9 cellular contexts compared by ENCODE assay signal in genomic region chr13:91621161-91621560, GRCh38.
"Had no signal": no experiment of that assay in that cellular context is flagged by ENCODE, and none has a peak within 500 bp of the region (broad histone marks: within the 10 kb centered on the region; RNA-seq: fewer than 3 reads in every experiment).

No MANE protein-coding gene starts in this region.

- H3K4me3 ChIP-seq: GM23248, HAP-1 had no signal

- H3K9me3 ChIP-seq: HAP-1 had no signal

- H3K4me1 Mint-ChIP-seq: IgD-negative memory B cell had no signal

- H2AFZ ChIP-seq: GM23248 had no signal

- ATAC-seq: HCT116, HepG2 had no signal

- DNase-seq: GM23248, GOT3, H7, HFFc6 had no signal

- H3K4me3 Mint-ChIP-seq: HFFc6, IgD-negative memory B cell had no signal

- H3K36me3 ChIP-seq: HAP-1 had no signal

- H3K27ac ChIP-seq: GM23248, HL-60 had no signal

- H3K27ac Mint-ChIP-seq: HFFc6, IgD-negative memory B cell had no signal

- H3K36me3 Mint-ChIP-seq: IgD-negative memory B cell had no signal

- H3K4me1 ChIP-seq: HAP-1 had no signal

- H3K27me3 Mint-ChIP-seq: IgD-negative memory B cell had no signal

- FAIRE-seq: HepG2 had no signal

- H3K9ac ChIP-seq: GM23248 had no signal
